ENCODE assay signal across 8 cellular contexts in genomic region chr12:94458882-94459772, GRCh38. TPM values are rescaled to one million over a fixed set of nuclear protein-coding genes. Genes with fewer than 3 reads are reported as not detected.
DNase-seq lines count a peak whose midpoint lies in the region; ATAC-seq, FAIRE-seq and TF ChIP-seq lines count a peak whose summit lies in the region.

No MANE protein-coding gene starts in this region.

- intact Hi-C loops in OCI-LY7 (cut with micrococcal nuclease; ENCODE audit: unreplicated experiment) (loop anchor here (2.0 kb wide), 1 partner anchor 310 kb away; the partner anchor contains the start of gene PLXNC1), HepG2 (cut with micrococcal nuclease; ENCODE audit: unreplicated experiment) (no loop called here)

- in situ Hi-C loops in HepG2 (cut with HindIII; ENCODE audit: extremely low pct_ligation_motif_present, low pct_unique_long_range_greater_than_20kb), result no loop called here

- H3K27me3 ChIP-seq in BLaER1 treated with 17β-estradiol and CSF1 and Interleukin-3, amounts not matched to agents 10 nM and 100 nM, result no peaks in the 10 kb centered on the region
- no peaks in the 10 kb centered on the region; a peak in 1 of 5 replicates for H3K27me3 ChIP-seq in HepG2 (ENCODE audit: control insufficient read depth in 1 of 2, insufficient read depth in 2 of 2, low read length in 2 of 2)

- TF ChIP-seq RAD21 in HepG2 (CRISPR knock-in tag; IDR thresholded peaks at IDR 0.05), result no peak

- H3K9me2 ChIP-seq in OCI-LY7 (ENCODE audit: insufficient read depth, low read length), result no peaks in the 10 kb centered on the region

- peaks cover 11 to 39% (median 22%) of the 10 kb centered on the region in 11 experiments; a peak in 21 of 22 replicates for H3K36me3 ChIP-seq in BLaER1 treated with 17β-estradiol and CSF1 and Interleukin-3, amounts not matched to agents 10 nM and 100 nM
- H3K36me3 ChIP-seq in OCI-LY7 (ENCODE audit: insufficient read depth, low read length) (peaks cover 35% of the 10 kb centered on the region), HepG2 (replicated peaks in 1 of 2; ENCODE audit: control insufficient read depth in 1 of 2, insufficient read depth in 2 of 2, low read length in 2 of 2) (no peaks in the 10 kb centered on the region)

- H3K9me3 ChIP-seq in BLaER1 treated with 17β-estradiol and CSF1 and Interleukin-3, amounts not matched to agents 10 nM and 100 nM (replicated peaks in 1 of 11), result peaks cover 10 to 31% (median 27%) of the 10 kb centered on the region in 11 experiments
- H3K9me3 ChIP-seq in OCI-LY7 (ENCODE audit: low read length), result 0 out of 2 replicates have a peak, but pooled peaks cover 7% of the 10 kb centered on the region
- no peaks in the 10 kb centered on the region for H3K9me3 ChIP-seq in HepG2 (ENCODE audit: low read length)

- peaks cover 16 to 27% (median 21%) of the 10 kb centered on the region in 10 experiments; a peak in 19 of 20 replicates for H3K4me1 ChIP-seq in BLaER1 treated with 17β-estradiol and CSF1 and Interleukin-3, amounts not matched to agents 10 nM and 100 nM
- H3K4me1 ChIP-seq in OCI-LY7 (ENCODE audit: insufficient read depth, low read length, poor library complexity, severe bottlenecking) (peaks cover 17% of the 10 kb centered on the region), HepG2 (ENCODE audit: insufficient read depth, low read length) (peaks cover 29% of the 10 kb centered on the region)

- H3K4me3 ChIP-seq in BLaER1 treated with 17β-estradiol and CSF1 and Interleukin-3, amounts not matched to agents 10 nM and 100 nM, result peak overlapping the region; percentile 74 to 93 (median 85)
- H3K4me3 ChIP-seq in OCI-LY7 (ENCODE audit: low read depth, low read length, poor library complexity, severe bottlenecking) (peak overlapping the region; percentile 80), HepG2 (replicated peaks in 1 of 3; ENCODE audit: insufficient read depth in 1 of 3, low read depth in 2 of 3, low read length in 3 of 3) (peak overlapping the region; percentile 78 to 95 (median 82))

- peak overlapping the region; percentile 40 to 87 (median 83); a peak in 21 of 22 replicates for H3K27ac ChIP-seq in BLaER1 treated with 17β-estradiol and CSF1 and Interleukin-3, amounts not matched to agents 10 nM and 100 nM
- H3K27ac ChIP-seq in OCI-LY7 (ENCODE audit: low read depth, low read length, poor library complexity, severe bottlenecking) (peak overlapping the region; percentile 32), HepG2 (ENCODE audit: extremely low read length, insufficient read depth, low read length) (peak overlapping the region; percentile 76), temporal lobe (ENCODE audit: low read depth, low read length) (peak overlapping the region; percentile 31)

- 2% methylated on average over 16 of the region's 28 CpGs for whole genome bisulfite sequencing in HepG2 (ENCODE audit: low lambda C conversion rate)

- BruUV-seq in OCI-LY7 (replicated peaks; lab: Mats Ljungman, UMichigan), result TSS peak; percentile 81
- TSS peak; percentile 85 for BruUV-seq in HepG2 (replicated peaks; lab: Mats Ljungman, UMichigan)

- peak overlapping the region; percentile 82 to 88 (median 85) for H3K9ac ChIP-seq in BLaER1 treated with 17β-estradiol and CSF1 and Interleukin-3, amounts not matched to agents 10 nM and 100 nM
- H3K9ac ChIP-seq in HepG2 (ENCODE audit: insufficient read depth, low read depth, low read length), result peak overlapping the region; percentile 84

- H2AFZ ChIP-seq in OCI-LY7 (ENCODE audit: low read length), result peak overlapping the region; percentile 86
- H2AFZ ChIP-seq in HepG2 (ENCODE audit: low read length), result peak overlapping the region; percentile 78

- H3K79me2 ChIP-seq in OCI-LY7 (ENCODE audit: insufficient read depth, low read depth, low read length), result peaks cover 26% of the 10 kb centered on the region; the same call in 1 of the 2 replicates
- H3K79me2 ChIP-seq in HepG2 (ENCODE audit: insufficient read depth, low read length), result peaks cover 16% of the 10 kb centered on the region

- TF ChIP-seq CTCF in OCI-LY7 (conservative IDR thresholded peaks at IDR 0.05; ENCODE audit: low read length), result 0 out of 2 replicates have a peak, but pooled peaks have one; percentile 16
- TF ChIP-seq CTCF in HepG2 (CRISPR knock-in tag; IDR thresholded peaks at IDR 0.05), result no peak; the same call in 1 of the 2 replicates

- DNase-seq in OCI-LY7 (ENCODE audit: low spot score) (peak; percentile 32), cerebellar cortex (ENCODE audit: low spot score) (peak; percentile 46), HepG2 (ENCODE audit: low spot score) (peak; percentile 17), SKM-1 treated with dmso at 0.1 percent for 144 hours (lab: John Stamatoyannopoulos, UW; ENCODE audit: unreplicated experiment) (no peak)

- POLR2A ChIA-PET in OCI-LY7 (lab: Charles Lee), result interaction anchor here (0.6 to 1.1 kb wide), 5 partner anchors 16 to 262 kb away, joined by 3 to 4 read pairs (median 3); no protein-coding TSS in a partner anchor
- POLR2A ChIA-PET in HepG2 (lab: Yijun Ruan, JAX), result interaction anchor here (0.8 to 1.3 kb wide), 2 partner anchors 24 to 310 kb away, joined by 3 to 5 read pairs; no protein-coding TSS in a partner anchor

- TF ChIP-seq POLR2A in HepG2 (IDR thresholded peaks at IDR 0.05; ENCODE audit: insufficient read depth in 1 of 2, low read depth in 2 of 2, low read length in 2 of 2), result no peak

- peak overlapping the region; percentile 82 to 96 (median 89) for H3K4me2 ChIP-seq in BLaER1 treated with 17β-estradiol and CSF1 and Interleukin-3, amounts not matched to agents 10 nM and 100 nM
- H3K4me2 ChIP-seq in OCI-LY7 (ENCODE audit: low read length) (peak overlapping the region; percentile 86), HepG2 (ENCODE audit: low read depth, low read length) (peak overlapping the region; percentile 91)

- TF ChIP-seq EP300 in HepG2 (IDR thresholded peaks at IDR 0.05; ENCODE audit: low read depth in 2 of 2, low read length in 2 of 2) (no peak), HepG2 (CRISPR knock-in tag; IDR thresholded peaks at IDR 0.05; ENCODE audit: borderline replicate concordance) (no peak)

- peaks cover 0 to 6% (median 0%) of the 10 kb centered on the region in 11 experiments; a peak in 1 of 22 replicates for H4K20me1 ChIP-seq in BLaER1 treated with 17β-estradiol and CSF1 and Interleukin-3, amounts not matched to agents 10 nM and 100 nM
- no peaks in the 10 kb centered on the region for H4K20me1 ChIP-seq in OCI-LY7 (ENCODE audit: insufficient read depth, low read length)
- H4K20me1 ChIP-seq in HepG2 (ENCODE audit: insufficient read depth, low read length), result no peaks in the 10 kb centered on the region

- CTCF ChIA-PET in OCI-LY7 (lab: Charles Lee; ENCODE audit: unreplicated experiment) (no interaction called here), HepG2 (lab: Yijun Ruan, JAX; ENCODE audit: low intra/inter-chr PET ratio, low total read pairs) (no interaction called here)

- FAIRE-seq in HepG2 (lab: Jason Lieb, UNC), result no peak

- ATAC-seq in GM18873 (IDR thresholded peaks at IDR 0.05; ENCODE audit: low FRiP score, unreplicated experiment) (peak; percentile 42), HG03175 (IDR thresholded peaks at IDR 0.05; ENCODE audit: unreplicated experiment) (peak; percentile 38), HepG2 (peak; percentile 80)

TF ChIP-seq in HepG2, 621 proteins besides CTCF, POLR2A, EP300 and RAD21 (continues in another document):
- no peak for TF ChIP-seq ZNF670 (CRISPR knock-in tag; IDR thresholded peaks at IDR 0.05; ENCODE audit: borderline replicate concordance)
- no peak for TF ChIP-seq USF2 (IDR thresholded peaks at IDR 0.05; ENCODE audit: low read depth, low read length)
- peak; percentile 63; the same call in 1 of the 2 replicates for TF ChIP-seq USF2 (CRISPR knock-in tag; IDR thresholded peaks at IDR 0.05; ENCODE audit: borderline replicate concordance)

RNA-seq across cellular contexts. Expression of gene CEP83, which starts 0.5 kb away (rescaled TPM):
- total RNA-seq in OCI-LY7 (2014; rRNA removed; shearing (Covaris generic)), result 24.0 and 35.2 TPM in 2 replicates
- 29.7 and 34.5 TPM in 2 replicates for total RNA-seq in OCI-LY7 (2022)
- total RNA-seq in HepG2 (2016; rRNA removed; fragmentation: Illumina TruSeq; extraction: Trizol), result 17.7 and 19.2 TPM in 2 replicates
- 9.5 and 10.8 TPM in 2 replicates for total RNA-seq in HepG2 (2016; cell fraction: cytosol; rRNA removed; fragmentation: Illumina TruSeq; extraction: Trizol; ENCODE audit: low read depth)
- 15.2 and 18.0 TPM in 2 replicates for total RNA-seq in HepG2 (2016; cell fraction: insoluble cytoplasmic fraction; rRNA removed; fragmentation: Illumina TruSeq; extraction: Trizol)
- total RNA-seq in HepG2 (2016; cell fraction: membrane; rRNA removed; fragmentation: Illumina TruSeq; extraction: Trizol), result 9.0 and 11.3 TPM in 2 replicates
- total RNA-seq in HepG2 (2016; cell fraction: nucleus; rRNA removed; fragmentation: Illumina TruSeq; extraction: Trizol), result 50.5 and 53.3 TPM in 2 replicates
- polyA plus RNA-seq in HepG2 (2011; rRNA removed), result 6.2 and 7.0 TPM in 2 replicates
- 1.6 TPM in 2 replicates for polyA plus RNA-seq in HepG2 (2011; cell fraction: cytosol; rRNA removed)
- 17.3 and 17.7 TPM in 2 replicates for polyA plus RNA-seq in HepG2 (2011; cell fraction: nucleus; rRNA removed)
- 4.2 and 6.5 TPM in 2 replicates for polyA plus RNA-seq in HepG2 (2012)
- polyA plus RNA-seq in HepG2 (2016; cell fraction: cytosol; fragmentation: Illumina TruSeq; extraction: Trizol; ENCODE audit: low read depth), result 1.7 and 2.2 TPM in 2 replicates
- polyA plus RNA-seq in HepG2 (2016; cell fraction: insoluble cytoplasmic fraction; fragmentation: Illumina TruSeq; extraction: Trizol; ENCODE audit: low read depth), result 12.4 and 12.5 TPM in 2 replicates
- 4.4 and 4.7 TPM in 2 replicates for polyA plus RNA-seq in HepG2 (2016; cell fraction: membrane; fragmentation: Illumina TruSeq; extraction: Trizol; ENCODE audit: low read depth)
- 29.8 and 34.0 TPM in 2 replicates for polyA plus RNA-seq in HepG2 (2016; cell fraction: nucleus; fragmentation: Illumina TruSeq; extraction: Trizol; ENCODE audit: insufficient read depth, low read depth)
- polyA minus RNA-seq in HepG2 (2011; rRNA and poly(A)+ RNA removed; ENCODE audit: low replicate concordance), result 9.6 and 15.5 TPM in 2 replicates
- 4.1 and 4.7 TPM in 2 replicates for polyA minus RNA-seq in HepG2 (2011; cell fraction: cytosol; rRNA and poly(A)+ RNA removed)
- polyA minus RNA-seq in HepG2 (2011; cell fraction: nucleus; rRNA and poly(A)+ RNA removed), result 67.5 and 76.2 TPM in 2 replicates
- total RNA-seq in temporal lobe, result 17.7 TPM

Comparison
In these comparisons a context has a peak if more than half of its experiments do, and no peak if none do; other contexts are left out.
1. H3K27ac ChIP-seq: peak in every context shown above with its lines; median percentile 83 in BLaER1 treated with 17β-estradiol and CSF1 and Interleukin-3, amounts not matched to agents 10 nM and 100 nM; 76 in HepG2; 32 in OCI-LY7; 31 in temporal lobe.